Comparison of ENCODE assay signal across 1 cellular context in genomic region chr16:67163164-67163902, GRCh38.
TF ChIP-seq lines count a peak whose summit lies in the region.

No MANE protein-coding gene starts in this region.

TF ChIP-seq in GM23338, 12 proteins besides CTCF, POLR2A, EP300 and RAD21 (continued from another document):
- TF ChIP-seq ZNF462 (CRISPR knock-in tag; IDR thresholded peaks at IDR 0.05) (no peak), CREB1 (CRISPR knock-in tag; IDR thresholded peaks at IDR 0.05; ENCODE audit: low read depth) (no peak), REST (IDR thresholded peaks at IDR 0.05; ENCODE audit: unreplicated experiment) (no peak), POLR2AphosphoS5 (IDR thresholded peaks at IDR 0.05; ENCODE audit: low read depth) (no peak), JUNB (IDR thresholded peaks at IDR 0.05; ENCODE audit: unreplicated experiment) (no peak), ZNF114 (CRISPR knock-in tag; IDR thresholded peaks at IDR 0.05) (no peak)
